18 cellular contexts compared by ENCODE assay signal in the genomic region with DNA sequence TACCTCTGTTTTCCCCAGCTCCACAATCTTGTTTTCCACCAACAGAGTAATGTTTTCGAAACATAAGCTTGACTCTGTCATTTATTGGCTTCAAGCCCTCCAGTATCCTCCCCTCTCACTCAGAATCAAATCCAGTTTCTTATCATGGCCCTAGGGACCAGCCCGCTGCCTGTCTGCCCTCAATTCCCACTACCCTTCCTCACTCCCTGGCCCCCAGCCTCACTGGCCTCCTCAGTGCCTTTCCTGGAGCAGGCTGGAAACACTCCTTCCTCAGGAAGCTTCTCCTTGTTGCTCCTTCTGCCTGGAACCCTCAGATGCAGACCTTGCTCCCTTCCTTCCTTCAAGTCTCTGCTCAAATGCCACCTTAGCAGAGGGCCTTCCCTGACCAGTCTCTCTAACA. TPM values are rescaled to one million over a fixed set of nuclear protein-coding genes. Genes with fewer than 3 reads are reported as not detected.
DNase-seq lines count a peak whose midpoint lies in the region; ATAC-seq, FAIRE-seq and TF ChIP-seq lines count a peak whose summit lies in the region.
"Had no signal": no experiment of that assay in that cellular context is flagged by ENCODE, and none has a peak within 500 bp of the region (broad histone marks: within the 10 kb centered on the region; RNA-seq: fewer than 3 reads in every experiment).

No MANE protein-coding gene starts in this region.

- peak overlapping the region; percentile 17 for H3K27ac ChIP-seq in OCI-LY1 (ENCODE audit: low read depth, low read length, poor library complexity, severe bottlenecking)
- H3K27ac ChIP-seq in H1 (ENCODE audit: low read depth, low read length) = no peak overlapping the region
- H3K27ac ChIP-seq in ovary = no peak overlapping the region
- H3K27ac ChIP-seq: upper lobe of right lung had no signal

- no peak for ATAC-seq in stimulated activated naive B cell treated with anti-CD40 and anti-IgM and Interleukin-4, amounts not matched to agents 10 μg/mL and 1 μg/mL and 100 μg/mL, for 72 hours (replicated peaks)
- ATAC-seq: stimulated activated naive CD8-positive, alpha-beta T cell treated with anti-CD3 and anti-CD28 coated beads, Interleukin-15, Interleukin-2, amounts not matched to agents 100 U/mL and 50 U/mL, for 24 hours; upper lobe of right lung had no signal

- H2AK5ac ChIP-seq in H1 (ENCODE audit: low read depth, low read length) = no peak overlapping the region

- no peaks in the 10 kb centered on the region for H3K27me3 ChIP-seq in OCI-LY1 (ENCODE audit: insufficient read depth, low read length)
- no peaks in the 10 kb centered on the region for H3K27me3 ChIP-seq in H1 (replicated peaks in 1 of 4; ENCODE audit: control insufficient read depth in 3 of 4, extremely low read depth in 1 of 4, insufficient read depth in 3 of 4, low read length in 3 of 4)
- H3K27me3 ChIP-seq in ovary = no peaks in the 10 kb centered on the region
- H3K27me3 ChIP-seq: upper lobe of right lung had no signal

- H3K9me3 ChIP-seq in OCI-LY1 (ENCODE audit: low read length) (no peaks in the 10 kb centered on the region), H1 (ENCODE audit: insufficient read depth in 2 of 2, low read depth in 1 of 2, low read length in 1 of 2) (no peaks in the 10 kb centered on the region), ovary (no peaks in the 10 kb centered on the region)
- H3K9me3 ChIP-seq: upper lobe of right lung had no signal

- no peak for DNase-seq in activated naive CD4-positive, alpha-beta T cell treated with anti-CD3 and anti-CD28 coated beads, Interleukin-2, amount 10 ng/mL, durations not matched to agents 7 days and 5 days
- no peak for DNase-seq in activated naive CD4-positive, alpha-beta T cell treated with Interleukin-2 at 50 U/mL for 16 hours
- DNase-seq in H1 (ENCODE audit: low read depth in 1 of 2, low spot score in 2 of 2) (no peak), ovary (no peak), NCI-H82 (lab: John Stamatoyannopoulos, UW) (no peak)
- DNase-seq in stimulated activated naive B cell treated with anti-CD40 and anti-IgM and Interleukin-4, amounts not matched to agents 10 μg/mL and 1 μg/mL and 100 μg/mL, for 72 hours = no peak
- no peak for DNase-seq in activated effector memory CD4-positive, alpha-beta T cell treated with anti-CD3 and anti-CD28 coated beads, Interleukin-2, amount 50 U/mL, for 16 hours
- DNase-seq: ACHN; activated CD4-positive, CD25-positive, alpha-beta regulatory T cell treated with anti-CD3 and anti-CD28 coated beads, Interleukin-2, amount 50 U/mL, for 72 hours; activated gamma-delta T cell treated with Interleukin-2 at 50 U/mL for 16 hours; COR-L47; erythroblast; NCI-H187 treated with DMSO at 0.1 percent for 48 hours; stimulated activated naive CD8-positive, alpha-beta T cell treated with anti-CD3 and anti-CD28 coated beads, Interleukin-15, Interleukin-2, amounts not matched to agents 100 U/mL and 50 U/mL, for 24 hours; upper lobe of right lung had no signal

- peaks cover 2% of the 10 kb centered on the region; the same call in 1 of the 2 replicates for H3K79me1 ChIP-seq in H1 (ENCODE audit: low read depth, low read length)

- no peak overlapping the region for H3K4me3 ChIP-seq in OCI-LY1 (ENCODE audit: low read depth, low read length, poor library complexity, severe bottlenecking)
- H3K4me3 ChIP-seq in H1 (ENCODE audit: extremely low read depth in 1 of 4, insufficient read depth in 2 of 4, low read depth in 3 of 4, low read length in 4 of 4) = no peak overlapping the region
- H3K4me3 ChIP-seq in ovary = no peak overlapping the region
- H3K4me3 ChIP-seq: upper lobe of right lung had no signal

- H3K4me3 Mint-ChIP-seq in activated naive CD4-positive, alpha-beta T cell treated with anti-CD3 and anti-CD28 coated beads, Interleukin-2, amount 10 ng/mL, durations not matched to agents 7 days and 5 days = no peak overlapping the region
- H3K4me3 Mint-ChIP-seq in stimulated activated naive B cell treated with anti-CD40 and anti-IgM and Interleukin-4, amounts not matched to agents 10 μg/mL and 1 μg/mL and 100 μg/mL, for 72 hours = no peak overlapping the region
- H3K4me3 Mint-ChIP-seq: brain, nephron had no signal

- no peaks in the 10 kb centered on the region for H3K9me2 ChIP-seq in OCI-LY1 (ENCODE audit: low read depth, low read length)

- H3K27ac Mint-ChIP-seq in activated naive CD4-positive, alpha-beta T cell treated with anti-CD3 and anti-CD28 coated beads, Interleukin-2, amount 10 ng/mL, durations not matched to agents 7 days and 5 days = peak overlapping the region; percentile 17
- H3K27ac Mint-ChIP-seq in stimulated activated naive B cell treated with anti-CD40 and anti-IgM and Interleukin-4, amounts not matched to agents 10 μg/mL and 1 μg/mL and 100 μg/mL, for 72 hours = peak overlapping the region; percentile 73
- H3K27ac Mint-ChIP-seq: nephron had no signal

- H3K9ac ChIP-seq in OCI-LY1 (ENCODE audit: low read length) (no peak overlapping the region), H1 (replicated peaks in 1 of 4; ENCODE audit: extremely low read depth in 1 of 4, low read depth in 3 of 4, low read length in 3 of 4) (no peak overlapping the region)

- H4K20me1 ChIP-seq in OCI-LY1 (ENCODE audit: insufficient read depth, low read length) (no peaks in the 10 kb centered on the region), H1 (replicated peaks in 1 of 2; ENCODE audit: control insufficient read depth in 1 of 2, insufficient read depth in 2 of 2, low read length in 2 of 2) (peaks cover 0 to 3% of the 10 kb centered on the region in 2 experiments)

- H2AFZ ChIP-seq in OCI-LY1 (ENCODE audit: low read length) (no peak overlapping the region), H1 (ENCODE audit: low read length) (no peak overlapping the region)

- H2BK20ac ChIP-seq in H1 (ENCODE audit: low read length) = no peak overlapping the region

- WGBS in H1 (ENCODE audit: extremely low coverage in 1 of 2, insufficient coverage in 1 of 2, insufficient read length in 1 of 2, insufficient replicate concordance in 2 of 2, low coverage in 1 of 2, low lambda C conversion rate in 2 of 2, missing lambda C conversion rate in 1 of 2), 2 experiments = 85% methylated on average over 2 of the region's 2 CpGs; no CpG with 5 or more reads in 1 of the 2 experiments
- WGBS in ovary, 3 donors = 36 to 43% (median 41%) methylated on average over 2 of the region's 2 CpGs

- no peaks in the 10 kb centered on the region for H3K9me3 Mint-ChIP-seq in activated naive CD4-positive, alpha-beta T cell treated with anti-CD3 and anti-CD28 coated beads, Interleukin-2, amount 10 ng/mL, durations not matched to agents 7 days and 5 days
- H3K9me3 Mint-ChIP-seq in stimulated activated naive B cell treated with anti-CD40 and anti-IgM and Interleukin-4, amounts not matched to agents 10 μg/mL and 1 μg/mL and 100 μg/mL, for 72 hours = no peaks in the 10 kb centered on the region
- H3K9me3 Mint-ChIP-seq: nephron had no signal

- no peak for TF ChIP-seq EP300 in H1 (IDR thresholded peaks at IDR 0.05; ENCODE audit: borderline replicate concordance in 1 of 2, low read depth in 2 of 2, low read length in 2 of 2)
- TF ChIP-seq EP300 in ovary (IDR thresholded peaks at IDR 0.05) = no peak

- H3K18ac ChIP-seq in H1 (ENCODE audit: extremely low read depth, low read length) = no peak overlapping the region

- H4K5ac ChIP-seq in H1 (ENCODE audit: insufficient read length, low read depth, low read length) = no peak overlapping the region

- 0 out of 2 replicates have a peak overlapping the region, but pooled peaks have one; percentile 10 for H2BK12ac ChIP-seq in H1 (ENCODE audit: low read depth, low read length)

- peaks cover 52% of the 10 kb centered on the region for H3K4me1 ChIP-seq in OCI-LY1 (ENCODE audit: insufficient read depth, low read length, severe bottlenecking)
- H3K4me1 ChIP-seq in H1 (replicated peaks in 1 of 4; ENCODE audit: control insufficient read depth in 3 of 4, insufficient read depth in 4 of 4, low read length in 3 of 4) = peaks cover 0 to 13% (median 9%) of the 10 kb centered on the region in 4 experiments; a peak in 6 of 7 replicates
- H3K4me1 ChIP-seq in ovary (ENCODE audit: insufficient read depth) = peaks cover 11% of the 10 kb centered on the region

- TF ChIP-seq CTCF in OCI-LY1 (IDR thresholded peaks at IDR 0.05; ENCODE audit: low read length) (no peak), H1 (IDR thresholded peaks at IDR 0.05; ENCODE audit: control extremely low read depth in 1 of 3, insufficient read depth in 1 of 3, low read depth in 1 of 3, low read length in 3 of 3) (no peak), ovary (IDR thresholded peaks at IDR 0.05) (no peak)

- no peak overlapping the region for H3K4me2 ChIP-seq in OCI-LY1 (ENCODE audit: low read length)
- H3K4me2 ChIP-seq in H1 (ENCODE audit: insufficient read depth in 1 of 2, low read depth in 2 of 2, low read length in 2 of 2) = no peak overlapping the region

- H4K91ac ChIP-seq in H1 (replicated peaks; ENCODE audit: insufficient read length, low read length) = no peak overlapping the region

- peaks cover 9% of the 10 kb centered on the region for H3K36me3 Mint-ChIP-seq in activated naive CD4-positive, alpha-beta T cell treated with anti-CD3 and anti-CD28 coated beads, Interleukin-2, amount 10 ng/mL, durations not matched to agents 7 days and 5 days
- peaks cover 15 to 24% of the 10 kb centered on the region in 2 donors for H3K36me3 Mint-ChIP-seq in stimulated activated naive B cell treated with anti-CD40 and anti-IgM and Interleukin-4, amounts not matched to agents 10 μg/mL and 1 μg/mL and 100 μg/mL, for 72 hours
- H3K36me3 Mint-ChIP-seq: brain had no signal

- H3K79me2 ChIP-seq in OCI-LY1 (ENCODE audit: insufficient read depth, low read length) (no peaks in the 10 kb centered on the region), H1 (ENCODE audit: control insufficient read depth in 1 of 2, insufficient read depth in 2 of 2, low read length in 2 of 2) (no peaks in the 10 kb centered on the region)

- H3K36me3 ChIP-seq in OCI-LY1 (ENCODE audit: insufficient read depth, low read length) (peaks cover 8% of the 10 kb centered on the region), H1 (ENCODE audit: control insufficient read depth in 2 of 4, insufficient read depth in 4 of 4, low read length in 3 of 4) (no peaks in the 10 kb centered on the region), ovary (no peaks in the 10 kb centered on the region)
- H3K36me3 ChIP-seq: upper lobe of right lung had no signal

- H3K23ac ChIP-seq in H1 (ENCODE audit: insufficient read length) = no peak overlapping the region

- FAIRE-seq in H1 (lab: Jason Lieb, UNC) = no peak

- H3F3A ChIP-seq in OCI-LY1 (ENCODE audit: insufficient read depth, low read length) = no peaks in the 10 kb centered on the region

- intact Hi-C loops in ovary (cut with DNase I) = loop anchor here in 2 of 4 donors (5.0 kb wide), 1 partner anchor 33 kb away; no protein-coding TSS in a partner anchor

- no peak overlapping the region for H3K4ac ChIP-seq in H1 (replicated peaks; ENCODE audit: insufficient read length, low read depth, low read length)

- no peak overlapping the region for H4K8ac ChIP-seq in H1 (ENCODE audit: extremely low read depth, insufficient read depth, low read length)

- peaks cover 54% of the 10 kb centered on the region for H3K4me1 Mint-ChIP-seq in activated naive CD4-positive, alpha-beta T cell treated with anti-CD3 and anti-CD28 coated beads, Interleukin-2, amount 10 ng/mL, durations not matched to agents 7 days and 5 days
- peaks cover 68 to 77% of the 10 kb centered on the region in 2 donors for H3K4me1 Mint-ChIP-seq in stimulated activated naive B cell treated with anti-CD40 and anti-IgM and Interleukin-4, amounts not matched to agents 10 μg/mL and 1 μg/mL and 100 μg/mL, for 72 hours

- TF ChIP-seq RAD21 in H1 (IDR thresholded peaks at IDR 0.05 in 1 of 2, conservative IDR thresholded peaks at IDR 0.05 in 1 of 2; ENCODE audit: low read depth in 2 of 2, low read length in 2 of 2) = no peak

- H3K23me2 ChIP-seq in H1 (ENCODE audit: low read depth, low read length) = peaks cover 8% of the 10 kb centered on the region; the same call in 1 of the 2 replicates

- no peak overlapping the region for H3K56ac ChIP-seq in H1 (replicated peaks; ENCODE audit: insufficient read length, low read depth, low read length)

- no peak overlapping the region; the same call in 1 of the 2 replicates for H2BK5ac ChIP-seq in H1 (ENCODE audit: low read depth, low read length)

- no peak overlapping the region for H2BK120ac ChIP-seq in H1 (replicated peaks; ENCODE audit: low read depth, low read length)

- no peaks in the 10 kb centered on the region for H3K27me3 Mint-ChIP-seq in activated naive CD4-positive, alpha-beta T cell treated with anti-CD3 and anti-CD28 coated beads, Interleukin-2, amount 10 ng/mL, durations not matched to agents 7 days and 5 days
- no peaks in the 10 kb centered on the region for H3K27me3 Mint-ChIP-seq in stimulated activated naive B cell treated with anti-CD40 and anti-IgM and Interleukin-4, amounts not matched to agents 10 μg/mL and 1 μg/mL and 100 μg/mL, for 72 hours
- H3K27me3 Mint-ChIP-seq: brain had no signal

- POLR2A ChIA-PET in H1 (lab: Charles Lee; ENCODE audit: partially characterized antibody) = interaction anchor here (0.6 to 1.3 kb wide), 2 partner anchors 67 to 237 kb away, joined by 3 read pairs; no protein-coding TSS in a partner anchor

- H3K14ac ChIP-seq in H1 (ENCODE audit: insufficient read length) = no peak overlapping the region

- H2BK15ac ChIP-seq in H1 (ENCODE audit: low read length) = no peak overlapping the region

- CTCF ChIA-PET in activated naive CD4-positive, alpha-beta T cell treated with anti-CD3 and anti-CD28 coated beads, Interleukin-2, amount 10 ng/mL, durations not matched to agents 7 days and 5 days (lab: Charles Lee) = interaction anchor here (0.9 to 11.4 kb wide), 4 partner anchors 31 to 156 kb away, joined by 3 to 564 read pairs (median 3); partner anchors contain the start of genes CLCF1, PITPNM1 and RAD9A
- CTCF ChIA-PET in H1 (lab: Charles Lee; ENCODE audit: partially characterized antibody) = interaction anchor here (0.7 to 20.0 kb wide), 6 partner anchors 9 to 267 kb away, joined by 3 to 1305 read pairs (median 33); partner anchors contain the start of genes CLCF1 and RAD9A

- TF ChIP-seq POLR2A in H1 (IDR thresholded peaks at IDR 0.05; ENCODE audit: control extremely low read depth in 1 of 2, low read depth in 2 of 2, low read length in 2 of 2) = no peak
- TF ChIP-seq POLR2A in ovary (IDR thresholded peaks at IDR 0.05) = no peak

RNA-seq across cellular contexts. Expression of gene POLD4, which starts 3.9 kb away (rescaled TPM):
- 18.5 and 21.2 TPM in 2 replicates for total RNA-seq in H1 (2021; fragmentation: NEBNext Ultra II Directional; extraction: Animal tissue kit (Norgen Biotek cat#: 25700))
- polyA plus RNA-seq in H1 (2011; rRNA removed) (46.7 and 72.0 TPM in 2 replicates), ovary (10 to 100 TPM; 12.5 to 87.8 TPM)
- 40.6 TPM for polyA plus RNA-seq in H1 (2011; cell fraction: cytosol; rRNA removed)
- 35.3 TPM for polyA plus RNA-seq in H1 (2011; cell fraction: nucleus; rRNA removed)
- 18.8 to 31.5 TPM (median 27.6 TPM) in 4 replicates for polyA plus RNA-seq in H1 (2012, experiment 1 of 2)
- 33.8 TPM for polyA plus RNA-seq in H1 (2012, experiment 2 of 2)
- polyA plus RNA-seq in H1 (2013, experiment 1 of 2) = 25.0 TPM
- 25.1 TPM for polyA plus RNA-seq in H1 (2013, experiment 2 of 2)
- 6.8 and 7.2 TPM in 2 replicates for polyA minus RNA-seq in H1 (2011; rRNA and poly(A)+ RNA removed)
- 12.2 TPM for polyA minus RNA-seq in H1 (2011; cell fraction: cytosol; rRNA and poly(A)+ RNA removed)
- 11.0 TPM for polyA minus RNA-seq in H1 (2011; cell fraction: nucleus; rRNA and poly(A)+ RNA removed)
- 10 to 100 TPM; 22.6 to 57.7 (median 47.2) TPM for total RNA-seq in ovary

RNA-seq across cellular contexts. Expression of gene CLCF1, which starts 23.9 kb away (rescaled TPM):
- 0.32 and 0.57 TPM in 2 replicates for total RNA-seq in H1 (2021; fragmentation: NEBNext Ultra II Directional; extraction: Animal tissue kit (Norgen Biotek cat#: 25700))
- 1.2 and 2.6 TPM in 2 replicates for polyA plus RNA-seq in H1 (2011; rRNA removed)
- 1.0 TPM for polyA plus RNA-seq in H1 (2011; cell fraction: cytosol; rRNA removed)
- 2.7 TPM for polyA plus RNA-seq in H1 (2011; cell fraction: nucleus; rRNA removed)
- 0.81 to 1.2 TPM (median 1.0 TPM) in 4 replicates for polyA plus RNA-seq in H1 (2012, experiment 1 of 2)
- 0.81 TPM for polyA plus RNA-seq in H1 (2012, experiment 2 of 2)
- 0.95 TPM for polyA plus RNA-seq in H1 (2013, experiment 1 of 2)
- polyA plus RNA-seq in H1 (2013, experiment 2 of 2) = 0.66 TPM
- polyA minus RNA-seq in H1 (2011; rRNA and poly(A)+ RNA removed) = 0.54 TPM in 2 replicates
- polyA minus RNA-seq in H1 (2011; cell fraction: cytosol; rRNA and poly(A)+ RNA removed) = not detected
- 0.40 TPM for polyA minus RNA-seq in H1 (2011; cell fraction: nucleus; rRNA and poly(A)+ RNA removed)
- 10 to 100 TPM in 1 of 7 donors, 1 to 10 TPM in 6; 3.4 to 22.9 (median 5.0) TPM for total RNA-seq in ovary
- polyA plus RNA-seq in ovary = 1 to 10 TPM; 2.5 to 9.6 TPM

RNA-seq across cellular contexts. Expression of gene RAD9A, which starts 42.3 kb away (rescaled TPM):
- 20.8 and 22.2 TPM in 2 replicates for total RNA-seq in H1 (2021; fragmentation: NEBNext Ultra II Directional; extraction: Animal tissue kit (Norgen Biotek cat#: 25700))
- 25.5 and 29.6 TPM in 2 replicates for polyA plus RNA-seq in H1 (2011; rRNA removed)
- 25.1 TPM for polyA plus RNA-seq in H1 (2011; cell fraction: cytosol; rRNA removed)
- 76.6 TPM for polyA plus RNA-seq in H1 (2011; cell fraction: nucleus; rRNA removed)
- 19.7 to 23.9 TPM (median 22.6 TPM) in 4 replicates for polyA plus RNA-seq in H1 (2012, experiment 1 of 2)
- 19.6 TPM for polyA plus RNA-seq in H1 (2012, experiment 2 of 2)
- polyA plus RNA-seq in H1 (2013, experiment 1 of 2) = 19.6 TPM
- polyA plus RNA-seq in H1 (2013, experiment 2 of 2) = 18.6 TPM
- 5.9 and 10.4 TPM in 2 replicates for polyA minus RNA-seq in H1 (2011; rRNA and poly(A)+ RNA removed)
- polyA minus RNA-seq in H1 (2011; cell fraction: cytosol; rRNA and poly(A)+ RNA removed) = 10.0 TPM
- polyA minus RNA-seq in H1 (2011; cell fraction: nucleus; rRNA and poly(A)+ RNA removed) = 17.6 TPM
- total RNA-seq in ovary = 10 to 100 TPM; 13.9 to 51.7 (median 23.5) TPM
- polyA plus RNA-seq in ovary = 10 to 100 TPM in 1 of 2 donors, 1 to 10 TPM in 1; 3.1 to 20.3 TPM

RNA-seq across cellular contexts. Expression of gene SSH3, which starts 46.1 kb away (rescaled TPM):
- total RNA-seq in H1 (2021; fragmentation: NEBNext Ultra II Directional; extraction: Animal tissue kit (Norgen Biotek cat#: 25700)) = 19.8 and 23.6 TPM in 2 replicates
- polyA plus RNA-seq in H1 (2011; rRNA removed) (16.9 and 23.6 TPM in 2 replicates), ovary (10 to 100 TPM; 18.1 to 32.1 TPM)
- polyA plus RNA-seq in H1 (2011; cell fraction: cytosol; rRNA removed) = 19.8 TPM
- 80.6 TPM for polyA plus RNA-seq in H1 (2011; cell fraction: nucleus; rRNA removed)
- polyA plus RNA-seq in H1 (2012, experiment 1 of 2) = 23.8 to 38.6 TPM (median 31.8 TPM) in 4 replicates
- polyA plus RNA-seq in H1 (2012, experiment 2 of 2) = 16.9 TPM
- 49.3 TPM for polyA plus RNA-seq in H1 (2013, experiment 1 of 2)
- polyA plus RNA-seq in H1 (2013, experiment 2 of 2) = 53.9 TPM
- polyA minus RNA-seq in H1 (2011; rRNA and poly(A)+ RNA removed) = 6.9 and 9.6 TPM in 2 replicates
- 12.3 TPM for polyA minus RNA-seq in H1 (2011; cell fraction: cytosol; rRNA and poly(A)+ RNA removed)
- 14.5 TPM for polyA minus RNA-seq in H1 (2011; cell fraction: nucleus; rRNA and poly(A)+ RNA removed)
- 10 to 100 TPM; 37.9 to 69.9 (median 52.1) TPM for total RNA-seq in ovary

RNA-seq across cellular contexts. Expression of gene PPP1CA, which starts 52.2 kb away (rescaled TPM):
- 198 and 210 TPM in 2 replicates for total RNA-seq in H1 (2021; fragmentation: NEBNext Ultra II Directional; extraction: Animal tissue kit (Norgen Biotek cat#: 25700))
- polyA plus RNA-seq in H1 (2011; rRNA removed) (359 and 430 TPM in 2 replicates), ovary (10 to 100 TPM; 43.7 to 54.9 TPM)
- 274 TPM for polyA plus RNA-seq in H1 (2011; cell fraction: cytosol; rRNA removed)
- polyA plus RNA-seq in H1 (2011; cell fraction: nucleus; rRNA removed) = 218 TPM
- polyA plus RNA-seq in H1 (2012, experiment 1 of 2) = 139 to 201 TPM (median 197 TPM) in 4 replicates
- polyA plus RNA-seq in H1 (2012, experiment 2 of 2) = 283 TPM
- 157 TPM for polyA plus RNA-seq in H1 (2013, experiment 1 of 2)
- polyA plus RNA-seq in H1 (2013, experiment 2 of 2) = 156 TPM
- polyA minus RNA-seq in H1 (2011; rRNA and poly(A)+ RNA removed) = 140 and 166 TPM in 2 replicates
- 98.8 TPM for polyA minus RNA-seq in H1 (2011; cell fraction: cytosol; rRNA and poly(A)+ RNA removed)
- polyA minus RNA-seq in H1 (2011; cell fraction: nucleus; rRNA and poly(A)+ RNA removed) = 65.8 TPM
- total RNA-seq in ovary = 10 to 100 TPM; 32.2 to 86.9 (median 55.5) TPM
